ENCODE assay signal across 9 cellular contexts in genomic region chr7:150787321-150788281, GRCh38. TPM values are rescaled to one million over a fixed set of nuclear protein-coding genes. Genes with fewer than 3 reads are reported as not detected.
DNase-seq lines count a peak whose midpoint lies in the region; ATAC-seq, FAIRE-seq and TF ChIP-seq lines count a peak whose summit lies in the region.
"Had no signal": no experiment of that assay in that cellular context is flagged by ENCODE, and none has a peak within 500 bp of the region (broad histone marks: within the 10 kb centered on the region; RNA-seq: fewer than 3 reads in every experiment).

No MANE protein-coding gene starts in this region.

- no peak overlapping the region for H3K27ac Mint-ChIP-seq in activated naive CD8-positive, alpha-beta T cell treated with anti-CD3 and anti-CD28 coated beads, Interleukin-2, amount 50 U/mL, for 24 hours

- H3K27ac ChIP-seq in H1 (ENCODE audit: low read depth, low read length) (no peak overlapping the region), ovary (peak overlapping the region; percentile 64 to 72)
- H3K27ac ChIP-seq: RWPE1 had no signal

- no peak overlapping the region for H2AFZ ChIP-seq in H1 (ENCODE audit: low read length)

- H3K18ac ChIP-seq in H1 (ENCODE audit: extremely low read depth, low read length), result no peak overlapping the region

- H3K23ac ChIP-seq in H1 (ENCODE audit: insufficient read length), result no peak overlapping the region

- peak; percentile 2 for DNase-seq in G401 (ENCODE audit: low spot score)
- DNase-seq in NB4 (ENCODE audit: low read depth), result peak; percentile 98
- DNase-seq in H1 (ENCODE audit: low read depth in 1 of 2, low spot score in 2 of 2), result no peak
- DNase-seq in ovary, result peak in 1 of 5 donors; percentile 27
- no peak for DNase-seq in activated naive CD8-positive, alpha-beta T cell treated with anti-CD3 and anti-CD28 coated beads, Interleukin-2, amount 50 U/mL, for 24 hours
- DNase-seq in activated CD4-positive, CD25-positive, alpha-beta regulatory T cell (lab: John Stamatoyannopoulos, UW), result no peak
- no peak for DNase-seq in stimulated activated CD4-positive, alpha-beta T cell treated with anti-CD3 and anti-CD28 coated beads, Interleukin-15, amount 100 ng/mL, for 24 hours

- H3K36me3 Mint-ChIP-seq in activated naive CD8-positive, alpha-beta T cell treated with anti-CD3 and anti-CD28 coated beads, Interleukin-2, amount 50 U/mL, for 24 hours (ENCODE audit: low read depth), result no peaks in the 10 kb centered on the region

- no peak for FAIRE-seq in H1 (lab: Jason Lieb, UNC)

- 79% methylated on average over 10 of the region's 10 CpGs; no CpG with 5 or more reads in 1 of the 2 experiments for WGBS in H1 (ENCODE audit: extremely low coverage in 1 of 2, insufficient coverage in 1 of 2, insufficient read length in 1 of 2, insufficient replicate concordance in 2 of 2, low coverage in 1 of 2, low lambda C conversion rate in 2 of 2, missing lambda C conversion rate in 1 of 2), 2 experiments
- WGBS in ovary, 3 donors, result 34 to 40% (median 36%) methylated on average over 10 of the region's 10 CpGs

- H3K4me2 ChIP-seq in H1 (ENCODE audit: insufficient read depth in 1 of 2, low read depth in 2 of 2, low read length in 2 of 2), result no peak overlapping the region

- intact Hi-C loops in ovary (cut with DNase I), result loop anchor here in 1 of 4 donors (10.0 kb wide), 1 partner anchor 187 kb away; the partner anchor contains the start of gene KCNH2

- H3K27me3 ChIP-seq in H1 (replicated peaks in 1 of 4; ENCODE audit: control insufficient read depth in 3 of 4, extremely low read depth in 1 of 4, insufficient read depth in 3 of 4, low read length in 3 of 4), result no peaks in the 10 kb centered on the region; a peak in 1 of 7 replicates
- no peaks in the 10 kb centered on the region for H3K27me3 ChIP-seq in ovary

- no peaks in the 10 kb centered on the region for H3K79me2 ChIP-seq in H1 (ENCODE audit: control insufficient read depth in 1 of 2, insufficient read depth in 2 of 2, low read length in 2 of 2)

- no peak overlapping the region for H2BK120ac ChIP-seq in H1 (replicated peaks; ENCODE audit: low read depth, low read length)

- no peak overlapping the region for H2AK5ac ChIP-seq in H1 (ENCODE audit: low read depth, low read length)

- H3K4me3 ChIP-seq in NB4 (ENCODE audit: low read depth, low read length) (no peak overlapping the region), H1 (ENCODE audit: extremely low read depth in 1 of 4, insufficient read depth in 2 of 4, low read depth in 3 of 4, low read length in 4 of 4) (no peak overlapping the region), ovary (no peak overlapping the region)

- no peak overlapping the region for H2BK15ac ChIP-seq in H1 (ENCODE audit: low read length)

- peak; percentile 61 to 64 for TF ChIP-seq RAD21 in H1 (IDR thresholded peaks at IDR 0.05 in 1 of 2, conservative IDR thresholded peaks at IDR 0.05 in 1 of 2; ENCODE audit: low read depth in 2 of 2, low read length in 2 of 2)

- H3K23me2 ChIP-seq in H1 (ENCODE audit: low read depth, low read length), result no peaks in the 10 kb centered on the region

- H3K4me1 ChIP-seq in H1 (replicated peaks in 1 of 4; ENCODE audit: control insufficient read depth in 3 of 4, insufficient read depth in 4 of 4, low read length in 3 of 4) (no peaks in the 10 kb centered on the region; a peak in 1 of 7 replicates), ovary (ENCODE audit: insufficient read depth) (peaks cover 6% of the 10 kb centered on the region)

- CTCF ChIA-PET in H1 (lab: Charles Lee; ENCODE audit: partially characterized antibody), result interaction anchor here (0.6 to 2.7 kb wide), 19 partner anchors 9 to 1960 kb away, joined by 3 to 19 read pairs (median 3); no protein-coding TSS in a partner anchor

- H4K8ac ChIP-seq in H1 (ENCODE audit: extremely low read depth, insufficient read depth, low read length), result no peak overlapping the region

- no peak overlapping the region for H3K56ac ChIP-seq in H1 (replicated peaks; ENCODE audit: insufficient read length, low read depth, low read length)

- no peak overlapping the region for H2BK20ac ChIP-seq in H1 (ENCODE audit: low read length)

- no peak overlapping the region for H4K91ac ChIP-seq in H1 (replicated peaks; ENCODE audit: insufficient read length, low read length)

- no peaks in the 10 kb centered on the region for H3K9me3 Mint-ChIP-seq in activated naive CD8-positive, alpha-beta T cell treated with anti-CD3 and anti-CD28 coated beads, Interleukin-2, amount 50 U/mL, for 24 hours

- H2BK12ac ChIP-seq in H1 (ENCODE audit: low read depth, low read length), result no peak overlapping the region

- H3K79me1 ChIP-seq in H1 (ENCODE audit: low read depth, low read length), result no peaks in the 10 kb centered on the region

- no peaks in the 10 kb centered on the region for H4K20me1 ChIP-seq in H1 (replicated peaks in 1 of 2; ENCODE audit: control insufficient read depth in 1 of 2, insufficient read depth in 2 of 2, low read length in 2 of 2)

- peaks cover 6% of the 10 kb centered on the region for H3K4me1 Mint-ChIP-seq in activated naive CD8-positive, alpha-beta T cell treated with anti-CD3 and anti-CD28 coated beads, Interleukin-2, amount 50 U/mL, for 24 hours

- no peak overlapping the region for H3K9ac ChIP-seq in H1 (replicated peaks in 1 of 4; ENCODE audit: extremely low read depth in 1 of 4, low read depth in 3 of 4, low read length in 3 of 4)

- H3K27me3 Mint-ChIP-seq in activated naive CD8-positive, alpha-beta T cell treated with anti-CD3 and anti-CD28 coated beads, Interleukin-2, amount 50 U/mL, for 24 hours, result peaks cover 1% of the 10 kb centered on the region

- no peak for ATAC-seq in GM18861 (IDR thresholded peaks at IDR 0.05; ENCODE audit: unreplicated experiment)
- no peak for ATAC-seq in activated naive CD8-positive, alpha-beta T cell treated with anti-CD3 and anti-CD28 coated beads, Interleukin-2, amount 50 U/mL, for 24 hours

- TF ChIP-seq POLR2A in NB4 (IDR thresholded peaks at IDR 0.05; ENCODE audit: extremely low read depth, insufficient read length), result no peak
- no peak for TF ChIP-seq POLR2A in H1 (IDR thresholded peaks at IDR 0.05; ENCODE audit: control extremely low read depth in 1 of 2, low read depth in 2 of 2, low read length in 2 of 2)
- TF ChIP-seq POLR2A in ovary (IDR thresholded peaks at IDR 0.05), result no peak

- in situ Hi-C loops in G401 (cut with HindIII; ENCODE audit: low sequenced_read_pairs), result no loop called here

- POLR2A ChIA-PET in H1 (lab: Charles Lee; ENCODE audit: partially characterized antibody), result interaction anchor here (1.2 kb wide), 1 partner anchor 12 kb away, joined by 3 read pairs; the partner anchor contains the start of gene TMEM176B

- H2BK5ac ChIP-seq in H1 (ENCODE audit: low read depth, low read length), result no peak overlapping the region

- no peak overlapping the region for H3K4me3 Mint-ChIP-seq in activated naive CD8-positive, alpha-beta T cell treated with anti-CD3 and anti-CD28 coated beads, Interleukin-2, amount 50 U/mL, for 24 hours

- no peak overlapping the region for H3K14ac ChIP-seq in H1 (ENCODE audit: insufficient read length)

- H3K9me3 ChIP-seq in H1 (ENCODE audit: insufficient read depth in 2 of 2, low read depth in 1 of 2, low read length in 1 of 2), result no peaks in the 10 kb centered on the region
- H3K9me3 ChIP-seq in ovary, result no peaks in the 10 kb centered on the region

- H3K36me3 ChIP-seq in H1 (ENCODE audit: control insufficient read depth in 2 of 4, insufficient read depth in 4 of 4, low read length in 3 of 4) (no peaks in the 10 kb centered on the region), ovary (no peaks in the 10 kb centered on the region)

- H3K4ac ChIP-seq in H1 (replicated peaks; ENCODE audit: insufficient read length, low read depth, low read length), result no peak overlapping the region

- TF ChIP-seq EP300 in H1 (IDR thresholded peaks at IDR 0.05; ENCODE audit: borderline replicate concordance in 1 of 2, low read depth in 2 of 2, low read length in 2 of 2) (no peak), ovary (IDR thresholded peaks at IDR 0.05) (no peak)

- no peak overlapping the region for H4K5ac ChIP-seq in H1 (ENCODE audit: insufficient read length, low read depth, low read length)

- TF ChIP-seq CTCF in NB4 (IDR thresholded peaks at IDR 0.05; ENCODE audit: low read depth, low read length) (peak; percentile 35), H1 (IDR thresholded peaks at IDR 0.05; ENCODE audit: control extremely low read depth in 1 of 3, insufficient read depth in 1 of 3, low read depth in 1 of 3, low read length in 3 of 3) (peak; percentile 38 to 65 (median 45); a peak in 3 of 4 replicates), ovary (IDR thresholded peaks at IDR 0.05) (no peak)

RNA-seq across cellular contexts. Expression of gene TMEM176B, which starts 12.6 kb away (rescaled TPM):
- 1.8 and 7.8 TPM in 2 replicates for total RNA-seq in G401 (2014; rRNA removed; shearing (Covaris generic))
- 1.2 TPM in 2 replicates for total RNA-seq in H1 (2021; fragmentation: NEBNext Ultra II Directional; extraction: Animal tissue kit (Norgen Biotek cat#: 25700))
- polyA plus RNA-seq in H1 (2011; rRNA removed) (2.1 and 2.2 TPM in 2 replicates), ovary (100 to 1,000 TPM; 109 to 131 TPM)
- 1.7 TPM for polyA plus RNA-seq in H1 (2011; cell fraction: cytosol; rRNA removed)
- 1.9 TPM for polyA plus RNA-seq in H1 (2011; cell fraction: nucleus; rRNA removed)
- 0.48 to 1.3 TPM (median 1.2 TPM) in 4 replicates for polyA plus RNA-seq in H1 (2012, experiment 1 of 2)
- 1.3 TPM for polyA plus RNA-seq in H1 (2012, experiment 2 of 2)
- polyA plus RNA-seq in H1 (2013, experiment 1 of 2), result 0.91 TPM
- 0.87 TPM for polyA plus RNA-seq in H1 (2013, experiment 2 of 2)
- polyA minus RNA-seq in H1 (2011; rRNA and poly(A)+ RNA removed), result 1.0 TPM in 1 of 2 replicates, not detected in the other
- not detected for polyA minus RNA-seq in H1 (2011; cell fraction: cytosol; rRNA and poly(A)+ RNA removed)
- not detected for polyA minus RNA-seq in H1 (2011; cell fraction: nucleus; rRNA and poly(A)+ RNA removed)
- 100 to 1,000 TPM in 6 of 7 donors, 10 to 100 TPM in 1; 86.7 to 145 (median 137) TPM for total RNA-seq in ovary

RNA-seq across cellular contexts. Expression of gene TMEM176A, which starts 13.0 kb away (rescaled TPM):
- total RNA-seq in G401 (2014; rRNA removed; shearing (Covaris generic)), result not detected in 2 replicates
- total RNA-seq in H1 (2021; fragmentation: NEBNext Ultra II Directional; extraction: Animal tissue kit (Norgen Biotek cat#: 25700)), result 0.90 and 1.3 TPM in 2 replicates
- polyA plus RNA-seq in H1 (2011; rRNA removed) (0.71 and 1.5 TPM in 2 replicates), ovary (100 to 1,000 TPM in 1 of 2 donors, 10 to 100 TPM in 1; 92.7 to 143 TPM)
- 0.45 TPM for polyA plus RNA-seq in H1 (2011; cell fraction: cytosol; rRNA removed)
- 0.81 TPM for polyA plus RNA-seq in H1 (2011; cell fraction: nucleus; rRNA removed)
- 0.39 to 1.4 TPM (median 1.0 TPM) in 4 replicates for polyA plus RNA-seq in H1 (2012, experiment 1 of 2)
- polyA plus RNA-seq in H1 (2012, experiment 2 of 2), result 1.4 TPM
- 0.69 TPM for polyA plus RNA-seq in H1 (2013, experiment 1 of 2)
- polyA plus RNA-seq in H1 (2013, experiment 2 of 2), result 0.75 TPM
- polyA minus RNA-seq in H1 (2011; rRNA and poly(A)+ RNA removed), result 0.78 TPM in 1 of 2 replicates, not detected in the other
- not detected for polyA minus RNA-seq in H1 (2011; cell fraction: cytosol; rRNA and poly(A)+ RNA removed)
- not detected for polyA minus RNA-seq in H1 (2011; cell fraction: nucleus; rRNA and poly(A)+ RNA removed)
- 100 to 1,000 TPM in 5 of 7 donors, 10 to 100 TPM in 2; 71.8 to 166 (median 127) TPM for total RNA-seq in ovary

RNA-seq across cellular contexts. Expression of gene GIMAP5, which starts 50.4 kb away (rescaled TPM):
- total RNA-seq in G401 (2014; rRNA removed; shearing (Covaris generic)), result not detected in 2 replicates
- total RNA-seq in H1 (2021; fragmentation: NEBNext Ultra II Directional; extraction: Animal tissue kit (Norgen Biotek cat#: 25700)), result not detected in 2 replicates
- polyA plus RNA-seq in H1 (2011; rRNA removed) (not detected in 2 replicates), ovary (10 to 100 TPM; 19.3 to 39.7 TPM)
- polyA plus RNA-seq in H1 (2011; cell fraction: cytosol; rRNA removed), result not detected
- not detected for polyA plus RNA-seq in H1 (2011; cell fraction: nucleus; rRNA removed)
- polyA plus RNA-seq in H1 (2012, experiment 1 of 2), result not detected in 4 replicates
- polyA plus RNA-seq in H1 (2012, experiment 2 of 2), result not detected
- polyA plus RNA-seq in H1 (2013, experiment 1 of 2), result not detected
- not detected for polyA plus RNA-seq in H1 (2013, experiment 2 of 2)
- not detected in 2 replicates for polyA minus RNA-seq in H1 (2011; rRNA and poly(A)+ RNA removed)
- polyA minus RNA-seq in H1 (2011; cell fraction: cytosol; rRNA and poly(A)+ RNA removed), result not detected
- polyA minus RNA-seq in H1 (2011; cell fraction: nucleus; rRNA and poly(A)+ RNA removed), result not detected
- total RNA-seq in ovary, result 1 to 10 TPM; 1.7 to 7.9 (median 5.6) TPM

Comparison
In these comparisons a context has a peak if more than half of its experiments do, and no peak if none do; other contexts are left out.
1. DNase-seq: peak in G401 (single experiment) and NB4 (single experiment); none in H1 (0 of 2), activated naive CD8-positive, alpha-beta T cell treated with anti-CD3 and anti-CD28 coated beads, Interleukin-2, amount 50 U/mL, for 24 hours (single experiment), activated CD4-positive, CD25-positive, alpha-beta regulatory T cell (0 of 4) and stimulated activated CD4-positive, alpha-beta T cell treated with anti-CD3 and anti-CD28 coated beads, Interleukin-15, amount 100 ng/mL, for 24 hours (single experiment).
2. CTCF ChIP-seq: peak in NB4 (single experiment) and H1 (3 of 3); none in ovary (0 of 3).
3. RNA of gene TMEM176B, which starts 12.6 kb away (total RNA-seq): 86.7 to 145 TPM in ovary; 1.8 to 7.8 TPM in G401 and 1.2 TPM in H1; every median in the first group is over 10 times any median in the second.
4. RNA of gene TMEM176A, which starts 13.0 kb away (total RNA-seq): 71.8 to 166 TPM in ovary; 0.90 to 1.3 TPM in H1 and not detected in G401; every median in the first group is over 10 times any median in the second.